ENCODE assay signal across 1 cellular context in genomic region chr10:58384999-58385783, GRCh38.
TF ChIP-seq lines count a peak whose summit lies in the region.

Gene TFAM, plus strand, starts transcription at chr10:58385410. Its CDS starts 138 bp downstream, at chr10:58385548.

TF ChIP-seq in H1, 55 proteins besides CTCF, POLR2A, EP300 and RAD21 (continued from another document):
- no peak for TF ChIP-seq CEBPB (IDR thresholded peaks at IDR 0.05; ENCODE audit: low read depth, low read length)
- no peak for TF ChIP-seq MAFK (IDR thresholded peaks at IDR 0.05; ENCODE audit: low read depth, low read length)
- no peak for TF ChIP-seq BACH1 (IDR thresholded peaks at IDR 0.05; ENCODE audit: low read length)
- no peak for TF ChIP-seq SRF (IDR thresholded peaks at IDR 0.05; ENCODE audit: low read depth, low read length)
- TF ChIP-seq RBBP5 (IDR thresholded peaks at IDR 0.05; ENCODE audit: borderline replicate concordance, low read depth, low read length): 0 out of 2 replicates have a peak, but pooled peaks have one; percentile 47
- TF ChIP-seq TAF7 (optimal IDR thresholded peaks at IDR 0.05; ENCODE audit: borderline replicate concordance, low read depth, low read length): peak; percentile 28
- TF ChIP-seq CHD2 (IDR thresholded peaks at IDR 0.05; ENCODE audit: low read length): no peak
- no peak for TF ChIP-seq RFX5 (IDR thresholded peaks at IDR 0.05; ENCODE audit: borderline replicate concordance, low read depth, low read length)
- no peak for TF ChIP-seq KDM1A (IDR thresholded peaks at IDR 0.05; ENCODE audit: borderline replicate concordance, low read length)
- TF ChIP-seq E2F6 (IDR thresholded peaks at IDR 0.05): peak; percentile 71
- no peak for TF ChIP-seq HDAC6 (IDR thresholded peaks at IDR 0.05; ENCODE audit: low read depth, low read length)
- TF ChIP-seq BRCA1 (IDR thresholded peaks at IDR 0.05; ENCODE audit: low read depth, low read length): no peak
- TF ChIP-seq RXRA (IDR thresholded peaks at IDR 0.05; ENCODE audit: insufficient read depth, low read depth, low read length): no peak
- TF ChIP-seq TAF1 (IDR thresholded peaks at IDR 0.05; ENCODE audit: low read depth, low read length): peak; percentile 83; the same call in 1 of the 2 replicates
- no peak for TF ChIP-seq RNF2 (IDR thresholded peaks at IDR 0.05; ENCODE audit: borderline replicate concordance, low read depth, low read length, missing control alignments, poor library complexity, severe bottlenecking)
- 0 out of 4 replicates have a peak, but pooled peaks have one; percentile 29 to 32 for TF ChIP-seq SIN3A (conservative IDR thresholded peaks at IDR 0.05 in 1 of 2, IDR thresholded peaks at IDR 0.05 in 1 of 2; ENCODE audit: low read depth in 1 of 2, low read length in 2 of 2)
- no peak for TF ChIP-seq GABPA (IDR thresholded peaks at IDR 0.05; ENCODE audit: borderline replicate concordance, insufficient read depth, low read length)
- no peak for TF ChIP-seq CHD7 (IDR thresholded peaks at IDR 0.05; ENCODE audit: insufficient replicate concordance, low read length)
- no peak for TF ChIP-seq JUND (IDR thresholded peaks at IDR 0.05; ENCODE audit: low read length)
- TF ChIP-seq POU5F1 (IDR thresholded peaks at IDR 0.05; ENCODE audit: low read depth, low read length): no peak
- TF ChIP-seq KDM4A (IDR thresholded peaks at IDR 0.05; ENCODE audit: low read depth, low read length, severe bottlenecking): peak; percentile 75
- TF ChIP-seq MAX (IDR thresholded peaks at IDR 0.05): peak; percentile 71
- peak; percentile 93 for TF ChIP-seq ASH2L (IDR thresholded peaks at IDR 0.05; ENCODE audit: low read length)
- TF ChIP-seq SP2 (IDR thresholded peaks at IDR 0.05; ENCODE audit: low read length): no peak
- no peak for TF ChIP-seq JUN (IDR thresholded peaks at IDR 0.05; ENCODE audit: low read depth, low read length)
- peak; percentile 62 for TF ChIP-seq SAP30 (IDR thresholded peaks at IDR 0.05; ENCODE audit: insufficient read depth, insufficient replicate concordance, low read length)
- TF ChIP-seq SP4 (IDR thresholded peaks at IDR 0.05; ENCODE audit: low read length): no peak
- no peak for TF ChIP-seq CHD1 (IDR thresholded peaks at IDR 0.05; ENCODE audit: low read depth, low read length)
- no peak; the same call in 1 of the 2 replicates for TF ChIP-seq KDM5A (IDR thresholded peaks at IDR 0.05; ENCODE audit: low read length)
- peak; percentile 72; the same call in 1 of the 2 replicates for TF ChIP-seq TEAD4 (IDR thresholded peaks at IDR 0.05; ENCODE audit: low read depth, low read length)
- TF ChIP-seq BCL11A (IDR thresholded peaks at IDR 0.05; ENCODE audit: low read depth in 2 of 2, low read length in 2 of 2): no peak
- no peak for TF ChIP-seq ATF2 (IDR thresholded peaks at IDR 0.05; ENCODE audit: low read length)
- TF ChIP-seq SIX5 (IDR thresholded peaks at IDR 0.05; ENCODE audit: low read depth, low read length): no peak
- TF ChIP-seq POLR2AphosphoS5 (IDR thresholded peaks at IDR 0.05; ENCODE audit: low read depth, low read length): peak; percentile 87
- TF ChIP-seq PHF8 (conservative IDR thresholded peaks at IDR 0.05; ENCODE audit: low read depth, low read length): peak; percentile 95
- TF ChIP-seq CBX5 (IDR thresholded peaks at IDR 0.05; ENCODE audit: low read depth, low read length): no peak
- peak in 1 of 2 experiments; percentile 15; a peak in 1 of 4 replicates for TF ChIP-seq HDAC2 (IDR thresholded peaks at IDR 0.05; ENCODE audit: borderline replicate concordance in 1 of 2, low read depth in 2 of 2, low read length in 2 of 2)
- TF ChIP-seq NRF1 (IDR thresholded peaks at IDR 0.05; ENCODE audit: low read depth, low read length): peak; percentile 53
- no peak for TF ChIP-seq SP1 (IDR thresholded peaks at IDR 0.05; ENCODE audit: low read depth, low read length)
- TF ChIP-seq EGR1 (IDR thresholded peaks at IDR 0.05; ENCODE audit: borderline replicate concordance, low read depth, low read length): peak; percentile 69
- TF ChIP-seq NANOG (IDR thresholded peaks at IDR 0.05; ENCODE audit: insufficient read depth, low read depth, low read length, poor library complexity, severe bottlenecking): no peak
- no peak for TF ChIP-seq EZH2 (IDR thresholded peaks at IDR 0.05; ENCODE audit: low read depth, low read length, severe bottlenecking)
- no peak for TF ChIP-seq TCF12 (IDR thresholded peaks at IDR 0.05; ENCODE audit: low read depth, low read length)
- no peak for TF ChIP-seq USF2 (IDR thresholded peaks at IDR 0.05; ENCODE audit: low read length)
- TF ChIP-seq YY1 (IDR thresholded peaks at IDR 0.05; ENCODE audit: low read depth, low read length): peak; percentile 87
